In genomic region chr9:30522486-30522885, GRCh38 we compare ENCODE assay signal across 20 cellular contexts.
"Had no signal": no experiment of that assay in that cellular context is flagged by ENCODE, and none has a peak within 500 bp of the region (broad histone marks: within the 10 kb centered on the region; RNA-seq: fewer than 3 reads in every experiment).

No MANE protein-coding gene starts in this region.

- H3K36me3 ChIP-seq: sigmoid colon, thoracic aorta, upper lobe of left lung had no signal

- H3K4me3 ChIP-seq: sigmoid colon, smooth muscle cell, thoracic aorta, upper lobe of left lung had no signal

- H3K27me3 ChIP-seq: sigmoid colon, upper lobe of left lung had no signal

- DNase-seq: activated CD4-positive, alpha-beta memory T cell treated with anti-CD3 and anti-CD28 coated beads for 36 hours; activated CD4-positive, alpha-beta T cell treated with anti-CD3 and anti-CD28 coated beads for 4 hours; activated CD4-positive, CD25-positive, alpha-beta regulatory T cell; activated naive CD4-positive, alpha-beta T cell treated with Interleukin-2 at 50 U/mL for 16 hours; activated naive CD8-positive, alpha-beta T cell treated with anti-CD3 and anti-CD28 coated beads, Interleukin-2, amount 10 ng/mL, durations not matched to agents 7 days and 5 days; activated T-cell treated with anti-CD3 and anti-CD28 coated beads, Interleukin-2, amount 50 U/mL, for 48 hours; cortex of kidney; effector CD4-positive, alpha-beta T cell; foreskin fibroblast; nephron progenitor cell; retina; sigmoid colon; stimulated activated CD4-positive, alpha-beta T cell treated with anti-CD3 and anti-CD28 coated beads, Interleukin-15, amount 100 ng/mL, for 24 hours; stimulated activated CD8-positive, alpha-beta memory T cell treated with anti-CD3 and anti-CD28 coated beads, Interleukin-4, amount 100 ng/mL, for 48 hours; stimulated activated naive CD4-positive, alpha-beta T cell; SW 1271; T-helper 17 cell; upper lobe of left lung had no signal
